Comparison of ENCODE assay signal across 8 cellular contexts in the genomic region with DNA sequence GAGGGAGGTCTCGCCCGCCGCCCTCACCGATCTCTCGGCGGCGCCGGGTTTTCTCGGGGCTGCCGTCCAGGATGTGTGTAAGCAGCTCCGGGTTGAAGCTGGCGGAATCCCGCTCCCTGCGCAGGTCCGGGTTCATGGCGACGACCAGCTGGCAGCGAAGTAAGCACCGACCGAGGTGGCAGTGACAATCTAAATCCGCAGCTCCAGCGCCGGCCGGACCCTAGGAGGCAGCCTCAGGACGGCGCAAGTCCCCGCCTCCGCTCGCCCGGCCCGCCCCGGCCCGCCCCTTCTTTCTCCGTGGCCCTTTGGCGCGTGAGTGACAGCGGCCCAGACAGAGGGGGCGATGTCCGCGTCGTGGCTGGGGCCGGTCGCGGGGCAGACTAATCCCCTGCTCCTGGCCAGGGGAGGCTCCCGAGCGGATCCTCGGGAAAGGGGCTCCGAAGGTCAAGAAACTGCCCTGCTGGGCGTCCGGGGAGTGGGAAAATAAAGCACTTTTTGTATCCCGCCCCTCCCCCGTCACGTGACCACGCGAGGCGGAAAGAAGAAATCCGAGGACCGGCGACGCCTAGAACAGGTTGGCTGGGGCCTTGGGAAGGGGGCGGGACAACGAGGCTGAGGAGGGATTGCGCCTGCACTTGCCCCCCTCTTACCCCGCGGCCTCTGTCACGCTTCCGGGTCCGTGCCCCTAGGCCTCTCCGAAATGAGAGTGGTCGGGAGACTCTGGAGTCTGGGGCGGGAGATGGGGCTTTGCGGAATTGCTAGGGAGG. TPM values are rescaled to one million over a fixed set of nuclear protein-coding genes. Genes with fewer than 3 reads are reported as not detected.
DNase-seq lines count a peak whose midpoint lies in the region; ATAC-seq and TF ChIP-seq lines count a peak whose summit lies in the region.

A gene (minus strand): TSS at position 229 of the 767 bp plus-strand sequence. CDS start 93 bp downstream, at position 136.
A gene with protein sequence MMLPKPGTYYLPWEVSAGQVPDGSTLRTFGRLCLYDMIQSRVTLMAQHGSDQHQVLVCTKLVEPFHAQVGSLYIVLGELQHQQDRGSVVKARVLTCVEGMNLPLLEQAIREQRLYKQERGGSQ (plus strand): TSS at position 303 of the 767 bp plus-strand sequence. CDS start 6,953 bp downstream, outside the sequence.

- no peaks in the 10 kb centered on the region for H3K9me3 ChIP-seq in fibroblast of lung (ENCODE audit: control insufficient read depth, insufficient read depth, low read depth, low read length)

- H4K20me1 ChIP-seq in GM23338 (replicated peaks; ENCODE audit: insufficient read depth) (no peaks in the 10 kb centered on the region), fibroblast of lung (ENCODE audit: control insufficient read depth, extremely low read depth, insufficient read depth, low read length) (no peaks in the 10 kb centered on the region)

- H3K4me3 ChIP-seq in GM23338: peak within 1 kb of the TSS; percentile 81
- H3K4me3 ChIP-seq in LNCaP clone FGC (ENCODE audit: low read depth, low read length): peak within 1 kb of the TSS; percentile 93
- peak within 1 kb of the TSS; percentile 74 to 95 (median 92) for H3K4me3 ChIP-seq in fibroblast of lung (replicated peaks in 1 of 4; ENCODE audit: control extremely low read depth in 1 of 4, insufficient read depth in 1 of 4, low read depth in 3 of 4, low read length in 4 of 4)

- H3K36me3 ChIP-seq in GM23338 (ENCODE audit: insufficient read depth): no peaks in the 10 kb centered on the region
- H3K36me3 ChIP-seq in fibroblast of lung (ENCODE audit: control insufficient read depth, insufficient read depth, low read length): no peaks in the 10 kb centered on the region

- peaks cover 37% of the 10 kb centered on the region for H3K4me1 ChIP-seq in GM23338 (ENCODE audit: insufficient read depth)
- H3K4me1 ChIP-seq in fibroblast of lung (ENCODE audit: control insufficient read depth, extremely low read depth, insufficient read depth, low read length): peaks cover 7% of the 10 kb centered on the region

- H3K79me2 ChIP-seq in GM23338 (replicated peaks; ENCODE audit: insufficient read depth) (peaks cover 64% of the 10 kb centered on the region), fibroblast of lung (ENCODE audit: control insufficient read depth, insufficient read depth, low read length) (peaks cover 10% of the 10 kb centered on the region)

- peak within 1 kb of the TSS; percentile 82 for H3K4me2 ChIP-seq in GM23338
- peak within 1 kb of the TSS; percentile 100 for H3K4me2 ChIP-seq in fibroblast of lung (ENCODE audit: extremely low read depth, insufficient read depth, low read length)

- peak within 1 kb of the TSS; percentile 97 for H3K9ac ChIP-seq in fibroblast of lung (ENCODE audit: insufficient read depth, low read length)

- POLR2A ChIA-PET in RWPE1 (lab: Yijun Ruan, JAX; ENCODE audit: low non-redundant PET): interaction anchor here (0.6 kb wide), 2 partner anchors 10 to 207 kb away, joined by 4 to 7 read pairs; no protein-coding TSS in a partner anchor
- POLR2A ChIA-PET in naive thymus-derived CD8-positive, alpha-beta T cell (lab: Charles Lee): interaction anchor here (0.6 to 1.2 kb wide), 12 partner anchors 25 to 375 kb away, joined by 3 to 7 read pairs (median 3); a partner anchor contains a TSS

- H3K36me3 Mint-ChIP-seq in GM23338 (ENCODE audit: low read depth): peaks cover 17% of the 10 kb centered on the region; the same call in 2 of the 3 replicates
- H3K36me3 Mint-ChIP-seq in activated T-helper 17 cell treated with anti-CD3 and anti-CD28 coated beads, Interleukin-2, amount 50 U/mL, for 72 hours (ENCODE audit: low read depth): peaks cover 19% of the 10 kb centered on the region
- peaks cover 0 to 14% (median 0%) of the 10 kb centered on the region in 3 donors for H3K36me3 Mint-ChIP-seq in naive thymus-derived CD8-positive, alpha-beta T cell

- no peaks in the 10 kb centered on the region for H3K9me3 Mint-ChIP-seq in GM23338
- no peaks in the 10 kb centered on the region for H3K9me3 Mint-ChIP-seq in activated T-helper 17 cell treated with anti-CD3 and anti-CD28 coated beads, Interleukin-2, amount 50 U/mL, for 72 hours
- H3K9me3 Mint-ChIP-seq in naive thymus-derived CD8-positive, alpha-beta T cell: no peaks in the 10 kb centered on the region

- CTCF ChIA-PET in RWPE1 (lab: Yijun Ruan, JAX): interaction anchor here (0.5 to 0.6 kb wide), 3 partner anchors 19 to 1021 kb away, joined by 3 read pairs; no protein-coding TSS in a partner anchor

- H3K27ac ChIP-seq in GM23338 (ENCODE audit: low read depth): peak within 1 kb of the TSS; percentile 98
- H3K27ac ChIP-seq in RWPE1: peak within 1 kb of the TSS; percentile 98
- H3K27ac ChIP-seq in fibroblast of lung (ENCODE audit: insufficient read depth, low read length): peak within 1 kb of the TSS; percentile 97

- peak; percentile 88 for ATAC-seq in GM23338
- peak; percentile 96 for ATAC-seq in activated T-helper 17 cell treated with anti-CD3 and anti-CD28 coated beads, Interleukin-2, amount 50 U/mL, for 72 hours (replicated peaks)
- peak; percentile 92 to 94 for ATAC-seq in naive thymus-derived CD8-positive, alpha-beta T cell

- H3K27me3 ChIP-seq in GM23338 (ENCODE audit: insufficient read depth) (no peaks in the 10 kb centered on the region), fibroblast of lung (ENCODE audit: control insufficient read depth, insufficient read depth, low read length) (no peaks in the 10 kb centered on the region)

- peaks cover 44% of the 10 kb centered on the region for H3K4me1 Mint-ChIP-seq in GM23338
- peaks cover 15% of the 10 kb centered on the region for H3K4me1 Mint-ChIP-seq in activated T-helper 17 cell treated with anti-CD3 and anti-CD28 coated beads, Interleukin-2, amount 50 U/mL, for 72 hours
- peaks cover 12 to 46% (median 39%) of the 10 kb centered on the region in 4 donors for H3K4me1 Mint-ChIP-seq in naive thymus-derived CD8-positive, alpha-beta T cell

- peak within 1 kb of the TSS; percentile 99 for H3K27ac Mint-ChIP-seq in GM23338
- peak within 1 kb of the TSS; percentile 100 for H3K27ac Mint-ChIP-seq in activated T-helper 17 cell treated with anti-CD3 and anti-CD28 coated beads, Interleukin-2, amount 50 U/mL, for 72 hours
- peak within 1 kb of the TSS; percentile 99 to 100 (median 100) for H3K27ac Mint-ChIP-seq in naive thymus-derived CD8-positive, alpha-beta T cell

- H2AFZ ChIP-seq in GM23338 (peak within 1 kb of the TSS; percentile 89), fibroblast of lung (ENCODE audit: low read length) (peak within 1 kb of the TSS; percentile 79)

- DNase-seq in EH (ENCODE audit: low read depth) (peak; percentile 98), GM23338 (ENCODE audit: low spot score) (peak; percentile 98), LNCaP clone FGC (ENCODE audit: low read depth) (peak; percentile 87), RWPE1 (ENCODE audit: low spot score) (peak; percentile 89), fibroblast of lung (ENCODE audit: low read depth in 2 of 2) (peak; percentile 97)
- peak; percentile 91 to 98 (median 94) for DNase-seq in naive thymus-derived CD8-positive, alpha-beta T cell
- DNase-seq in stimulated activated naive CD4-positive, alpha-beta T cell (lab: John Stamatoyannopoulos, UW): peak; percentile 91 to 97 (median 94)

- peak in 1 of 2 experiments; percentile 15; a peak in 1 of 4 replicates for TF ChIP-seq CTCF in GM23338 (conservative IDR thresholded peaks at IDR 0.05; ENCODE audit: low read depth in 2 of 2)
- TF ChIP-seq CTCF in LNCaP clone FGC (IDR thresholded peaks at IDR 0.05; ENCODE audit: control insufficient read depth, extremely low read depth, insufficient read depth): peak; percentile 39; the same call in 1 of the 2 replicates
- peak; percentile 59 for TF ChIP-seq CTCF in RWPE1 (conservative IDR thresholded peaks at IDR 0.05; ENCODE audit: low read depth)
- no peak for TF ChIP-seq CTCF in fibroblast of lung (conservative IDR thresholded peaks at IDR 0.05 in 1 of 2, IDR thresholded peaks at IDR 0.05 in 1 of 2; ENCODE audit: low read depth in 1 of 2, low read length in 2 of 2)

- no peaks in the 10 kb centered on the region for H3K9me2 ChIP-seq in GM23338 (ENCODE audit: insufficient read depth)

- H3K27me3 Mint-ChIP-seq in GM23338 (ENCODE audit: insufficient read depth, low read depth, poor library complexity): peaks cover 24% of the 10 kb centered on the region
- no peaks in the 10 kb centered on the region for H3K27me3 Mint-ChIP-seq in activated T-helper 17 cell treated with anti-CD3 and anti-CD28 coated beads, Interleukin-2, amount 50 U/mL, for 72 hours
- no peaks in the 10 kb centered on the region for H3K27me3 Mint-ChIP-seq in naive thymus-derived CD8-positive, alpha-beta T cell

- H3K4me3 Mint-ChIP-seq in GM23338: peak within 1 kb of the TSS; percentile 95
- peak within 1 kb of the TSS; percentile 100 for H3K4me3 Mint-ChIP-seq in activated T-helper 17 cell treated with anti-CD3 and anti-CD28 coated beads, Interleukin-2, amount 50 U/mL, for 72 hours
- H3K4me3 Mint-ChIP-seq in naive thymus-derived CD8-positive, alpha-beta T cell: peak within 1 kb of the TSS; percentile 96 to 99 (median 98)

- H3F3A ChIP-seq in GM23338 (replicated peaks; ENCODE audit: low read depth): peaks cover 20% of the 10 kb centered on the region

RNA-seq across cellular contexts. Expression of the first gene that starts in this region (rescaled TPM):
- total RNA-seq in GM23338 (2014; rRNA removed; shearing (Covaris generic)): 32.8 and 32.9 TPM in 2 replicates
- polyA plus RNA-seq in GM23338 (2016; fragmentation: Nextera tagmentation; extraction: Ambion mirVana): 11.9 and 12.8 TPM in 2 replicates
- total RNA-seq in activated T-helper 17 cell treated with anti-CD3 and anti-CD28 coated beads, Interleukin-2, amount 50 U/mL, for 72 hours: 10 to 100 TPM; 24.0 to 35.2 TPM
- total RNA-seq in fibroblast of lung: 44.4 and 70.5 TPM in 2 replicates
- 30.0 and 31.3 TPM in 2 replicates for polyA plus RNA-seq in fibroblast of lung
- 20.0 and 22.7 TPM in 2 replicates for polyA plus RNA-seq in fibroblast of lung (2012)
- 58.5 and 59.6 TPM in 2 replicates for polyA minus RNA-seq in fibroblast of lung (ENCODE audit: low replicate concordance)
- total RNA-seq in naive thymus-derived CD8-positive, alpha-beta T cell: 10 to 100 TPM; 37.9 to 39.3 TPM
- 10 to 100 TPM; 11.4 to 18.4 (median 15.1) TPM for polyA plus RNA-seq in naive thymus-derived CD8-positive, alpha-beta T cell

RNA-seq across cellular contexts. Expression of the second gene that starts in this region (rescaled TPM):
- total RNA-seq in GM23338 (2014; rRNA removed; shearing (Covaris generic)): 11.3 TPM in 2 replicates
- polyA plus RNA-seq in GM23338 (2016; fragmentation: Nextera tagmentation; extraction: Ambion mirVana): 13.2 and 14.1 TPM in 2 replicates
- total RNA-seq in activated T-helper 17 cell treated with anti-CD3 and anti-CD28 coated beads, Interleukin-2, amount 50 U/mL, for 72 hours: 10 to 100 TPM; 15.3 to 18.5 TPM
- 9.4 and 12.6 TPM in 2 replicates for total RNA-seq in fibroblast of lung
- 10.3 and 11.4 TPM in 2 replicates for polyA plus RNA-seq in fibroblast of lung
- 15.3 and 18.4 TPM in 2 replicates for polyA plus RNA-seq in fibroblast of lung (2012)
- polyA minus RNA-seq in fibroblast of lung (ENCODE audit: low replicate concordance): 13.6 and 18.5 TPM in 2 replicates
- 10 to 100 TPM; 14.2 to 16.6 TPM for total RNA-seq in naive thymus-derived CD8-positive, alpha-beta T cell
- polyA plus RNA-seq in naive thymus-derived CD8-positive, alpha-beta T cell: 10 to 100 TPM; 17.1 to 18.9 (median 18.4) TPM

Comparison
In these comparisons a context has a peak if more than half of its experiments do, and no peak if none do; other contexts are left out.
1. Peak in every context shown above with its lines: DNase-seq, ATAC-seq, H3K4me3 ChIP-seq and H3K27ac ChIP-seq.
2. CTCF ChIP-seq: peak in LNCaP clone FGC (single experiment) and RWPE1 (single experiment); none in fibroblast of lung (0 of 2).